15 cellular contexts compared by ENCODE assay signal in genomic region chr4:149140841-149141240, GRCh38.
DNase-seq lines count a peak whose midpoint lies in the region; ATAC-seq and TF ChIP-seq lines count a peak whose summit lies in the region.
"Had no signal": no experiment of that assay in that cellular context is flagged by ENCODE, and none has a peak within 500 bp of the region (broad histone marks: within the 10 kb centered on the region; RNA-seq: fewer than 3 reads in every experiment).

No MANE protein-coding gene starts in this region.

- in situ Hi-C loops in gastrocnemius medialis (cut with MboI; ENCODE audit: low sequenced_read_pairs in 4 of 4), result no loop called here

- H3K27me3 ChIP-seq in prostate gland (replicated peaks; ENCODE audit: insufficient read depth), result peaks cover 2% of the 10 kb centered on the region
- H3K27me3 ChIP-seq in SJCRH30, result no peaks in the 10 kb centered on the region
- no peaks in the 10 kb centered on the region for H3K27me3 ChIP-seq in gastrocnemius medialis

- ATAC-seq in GM18873 (IDR thresholded peaks at IDR 0.05; ENCODE audit: low FRiP score, unreplicated experiment) (no peak), gastrocnemius medialis (no peak)
- ATAC-seq: CD8-positive, alpha-beta T cell; Panc1 had no signal

- TF ChIP-seq CTCF in prostate gland (IDR thresholded peaks at IDR 0.05) (no peak), gastrocnemius medialis (IDR thresholded peaks at IDR 0.05 in 4 of 5, conservative IDR thresholded peaks at IDR 0.05 in 1 of 5) (no peak)

- TF ChIP-seq POLR2A in prostate gland (IDR thresholded peaks at IDR 0.05) (no peak), gastrocnemius medialis (IDR thresholded peaks at IDR 0.05) (no peak)

- H3K27ac ChIP-seq in prostate gland (no peak overlapping the region), SJCRH30 (no peak overlapping the region), gastrocnemius medialis (no peak overlapping the region)

- H3K4me1 ChIP-seq in prostate gland (replicated peaks) (no peaks in the 10 kb centered on the region), SJCRH30 (no peaks in the 10 kb centered on the region), gastrocnemius medialis (no peaks in the 10 kb centered on the region)

- H3K4me3 ChIP-seq in prostate gland (no peak overlapping the region), SJCRH30 (no peak overlapping the region), gastrocnemius medialis (no peak overlapping the region)

- peak; percentile 6 for DNase-seq in EH (ENCODE audit: low read depth)
- DNase-seq in NCI-H69 (lab: John Stamatoyannopoulos, UW), result peak; percentile 6
- DNase-seq in fibroblast of gingiva (ENCODE audit: low read depth), result peak; percentile 37
- DNase-seq in prostate gland (ENCODE audit: low spot score), result peak; percentile 4
- no peak for DNase-seq in SJCRH30
- DNase-seq in gastrocnemius medialis, result no peak
- DNase-seq: CD8-positive, alpha-beta T cell; H7; NCI-H1694; NCI-H2107; NCI-H226; SHP77 treated with DMSO at 0.1 percent for 48 hours; SW 1271 had no signal

- H3K36me3 ChIP-seq in prostate gland, result no peaks in the 10 kb centered on the region
- H3K36me3 ChIP-seq in SJCRH30, result no peaks in the 10 kb centered on the region
- no peaks in the 10 kb centered on the region for H3K36me3 ChIP-seq in gastrocnemius medialis

- WGBS in prostate gland, result 18% methylated on average over 2 of the region's 2 CpGs

- H3K9me3 ChIP-seq in prostate gland, result no peaks in the 10 kb centered on the region
- H3K9me3 ChIP-seq in SJCRH30 (replicated peaks), result no peaks in the 10 kb centered on the region
- no peaks in the 10 kb centered on the region for H3K9me3 ChIP-seq in gastrocnemius medialis

- intact Hi-C loops in prostate gland (cut with DNase I) (no loop called here), gastrocnemius medialis (cut with DNase I; ENCODE audit: low total_unique reads) (no loop called here)

Comparison
In these comparisons a context has a peak if more than half of its experiments do, and no peak if none do; other contexts are left out.
1. DNase-seq: peak in EH (single experiment), NCI-H69 (single experiment), fibroblast of gingiva (single experiment) and prostate gland (single experiment); none in SJCRH30 (0 of 2) and gastrocnemius medialis (0 of 2).